Comparison of ENCODE assay signal across 1 cellular context in the genomic region with DNA sequence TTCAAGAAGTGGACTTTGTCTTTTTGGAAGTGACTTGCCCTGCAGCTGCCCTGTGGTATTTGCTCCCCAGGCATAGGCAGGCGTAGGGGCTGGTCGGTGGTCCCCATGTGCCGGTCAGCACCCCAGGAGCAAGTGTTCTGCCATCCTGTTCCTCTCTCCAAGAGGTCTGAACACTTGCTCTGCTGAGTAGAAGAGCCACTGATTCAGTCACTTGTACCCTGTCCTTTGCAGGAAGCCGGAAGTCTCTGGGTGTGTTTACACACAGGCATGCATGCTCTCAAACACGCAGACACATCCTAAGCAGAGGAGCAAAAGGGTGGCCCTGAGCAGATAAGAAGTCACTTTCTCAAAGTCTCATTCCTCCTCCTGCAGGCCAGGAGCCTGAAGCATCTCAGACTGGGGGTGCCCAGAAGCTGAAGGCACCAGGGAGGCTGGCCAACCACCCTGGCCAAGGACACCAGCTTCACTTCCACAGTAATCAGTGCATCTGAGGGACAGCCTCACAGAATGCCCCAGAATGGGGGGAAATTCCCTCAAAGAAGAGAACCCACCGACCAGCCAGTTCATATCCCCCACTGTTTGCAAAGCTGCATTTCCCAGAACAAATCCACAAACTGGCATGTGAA.
TF ChIP-seq lines count a peak whose summit lies in the region.

No MANE protein-coding gene starts in this region.

TF ChIP-seq in HepG2, 621 proteins besides CTCF, POLR2A, EP300 and RAD21 (continued from another document and continues in another):
- TF ChIP-seq, protein P1, sequence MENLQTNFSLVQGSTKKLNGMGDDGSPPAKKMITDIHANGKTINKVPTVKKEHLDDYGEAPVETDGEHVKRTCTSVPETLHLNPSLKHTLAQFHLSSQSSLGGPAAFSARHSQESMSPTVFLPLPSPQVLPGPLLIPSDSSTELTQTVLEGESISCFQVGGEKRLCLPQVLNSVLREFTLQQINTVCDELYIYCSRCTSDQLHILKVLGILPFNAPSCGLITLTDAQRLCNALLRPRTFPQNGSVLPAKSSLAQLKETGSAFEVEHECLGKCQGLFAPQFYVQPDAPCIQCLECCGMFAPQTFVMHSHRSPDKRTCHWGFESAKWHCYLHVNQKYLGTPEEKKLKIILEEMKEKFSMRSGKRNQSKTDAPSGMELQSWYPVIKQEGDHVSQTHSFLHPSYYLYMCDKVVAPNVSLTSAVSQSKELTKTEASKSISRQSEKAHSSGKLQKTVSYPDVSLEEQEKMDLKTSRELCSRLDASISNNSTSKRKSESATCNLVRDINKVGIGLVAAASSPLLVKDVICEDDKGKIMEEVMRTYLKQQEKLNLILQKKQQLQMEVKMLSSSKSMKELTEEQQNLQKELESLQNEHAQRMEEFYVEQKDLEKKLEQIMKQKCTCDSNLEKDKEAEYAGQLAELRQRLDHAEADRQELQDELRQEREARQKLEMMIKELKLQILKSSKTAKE (CRISPR knock-in tag; IDR thresholded peaks at IDR 0.05; ENCODE audit: borderline replicate concordance), result 0 out of 2 replicates have a peak, but pooled peaks have one; percentile 4
- TF ChIP-seq ZNF558 (CRISPR knock-in tag; IDR thresholded peaks at IDR 0.05; ENCODE audit: borderline replicate concordance) (no peak), NFE2 (CRISPR knock-in tag; IDR thresholded peaks at IDR 0.05) (no peak), TEAD3 (CRISPR knock-in tag; optimal IDR thresholded peaks at IDR 0.05; ENCODE audit: borderline replicate concordance) (peak; percentile 59), ZNF572 (CRISPR knock-in tag; IDR thresholded peaks at IDR 0.05) (no peak), ZNF749 (CRISPR knock-in tag; IDR thresholded peaks at IDR 0.05; ENCODE audit: borderline replicate concordance) (no peak), FOXA1 (IDR thresholded peaks at IDR 0.05) (no peak), FOXA1 (CRISPR knock-in tag; IDR thresholded peaks at IDR 0.05) (0 out of 2 replicates have a peak, but pooled peaks have one; percentile 21), SPEN (CRISPR knock-in tag; IDR thresholded peaks at IDR 0.05; ENCODE audit: low read depth) (peak; percentile 31; the same call in 1 of the 2 replicates), ELF1 (CRISPR knock-in tag; IDR thresholded peaks at IDR 0.05) (peak; percentile 82), CREB1 (IDR thresholded peaks at IDR 0.05) (no peak), CREB1 (CRISPR knock-in tag; IDR thresholded peaks at IDR 0.05) (no peak), ATF7-NPFF (CRISPR knock-in tag; IDR thresholded peaks at IDR 0.05; ENCODE audit: low read depth) (peak; percentile 36; the same call in 1 of the 2 replicates), SP2 (CRISPR knock-in tag; IDR thresholded peaks at IDR 0.05) (no peak), GABPA (IDR thresholded peaks at IDR 0.05; ENCODE audit: low read depth, low read length) (peak; percentile 21; the same call in 1 of the 2 replicates), GABPA (CRISPR knock-in tag; IDR thresholded peaks at IDR 0.05; ENCODE audit: low read depth) (peak; percentile 85), ZNF383 (CRISPR knock-in tag; IDR thresholded peaks at IDR 0.05; ENCODE audit: borderline replicate concordance) (no peak), ZBTB38 (CRISPR knock-in tag; IDR thresholded peaks at IDR 0.05) (0 out of 2 replicates have a peak, but pooled peaks have one; percentile 33), ERF (CRISPR knock-in tag; IDR thresholded peaks at IDR 0.05) (peak; percentile 50; the same call in 1 of the 2 replicates), FOXP1 (IDR thresholded peaks at IDR 0.05) (no peak), FOXP1 (CRISPR knock-in tag; IDR thresholded peaks at IDR 0.05) (0 out of 2 replicates have a peak, but pooled peaks have one; percentile 26), MIXL1 (CRISPR knock-in tag; IDR thresholded peaks at IDR 0.05) (no peak), ETV5 (CRISPR knock-in tag; IDR thresholded peaks at IDR 0.05; ENCODE audit: borderline replicate concordance) (peak; percentile 92; the same call in 1 of the 2 replicates), FOSL2 (CRISPR knock-in tag; IDR thresholded peaks at IDR 0.05) (0 out of 2 replicates have a peak, but pooled peaks have one; percentile 43), HMG20A (CRISPR knock-in tag; IDR thresholded peaks at IDR 0.05; ENCODE audit: borderline replicate concordance) (peak; percentile 40; the same call in 1 of the 2 replicates), MAFK (conservative IDR thresholded peaks at IDR 0.05 in 1 of 2, IDR thresholded peaks at IDR 0.05 in 1 of 2; ENCODE audit: low read length in 2 of 2) (no peak), PAX8 (CRISPR knock-in tag; IDR thresholded peaks at IDR 0.05; ENCODE audit: borderline replicate concordance) (no peak), SRSF1 (optimal IDR thresholded peaks at IDR 0.05; ENCODE audit: low read depth, low read length) (no peak), FOXK1 (CRISPR knock-in tag; IDR thresholded peaks at IDR 0.05; ENCODE audit: borderline replicate concordance, low read depth) (0 out of 2 replicates have a peak, but pooled peaks have one; percentile 25), SAP130 (CRISPR knock-in tag; IDR thresholded peaks at IDR 0.05; ENCODE audit: low read depth) (peak; percentile 62), IRF2 (CRISPR knock-in tag; IDR thresholded peaks at IDR 0.05) (0 out of 2 replicates have a peak, but pooled peaks have one; percentile 30), SALL1 (CRISPR knock-in tag; IDR thresholded peaks at IDR 0.05) (peak; percentile 35; the same call in 1 of the 2 replicates), KAT8 (CRISPR knock-in tag; IDR thresholded peaks at IDR 0.05) (peak; percentile 57)
- TF ChIP-seq, protein P2, sequence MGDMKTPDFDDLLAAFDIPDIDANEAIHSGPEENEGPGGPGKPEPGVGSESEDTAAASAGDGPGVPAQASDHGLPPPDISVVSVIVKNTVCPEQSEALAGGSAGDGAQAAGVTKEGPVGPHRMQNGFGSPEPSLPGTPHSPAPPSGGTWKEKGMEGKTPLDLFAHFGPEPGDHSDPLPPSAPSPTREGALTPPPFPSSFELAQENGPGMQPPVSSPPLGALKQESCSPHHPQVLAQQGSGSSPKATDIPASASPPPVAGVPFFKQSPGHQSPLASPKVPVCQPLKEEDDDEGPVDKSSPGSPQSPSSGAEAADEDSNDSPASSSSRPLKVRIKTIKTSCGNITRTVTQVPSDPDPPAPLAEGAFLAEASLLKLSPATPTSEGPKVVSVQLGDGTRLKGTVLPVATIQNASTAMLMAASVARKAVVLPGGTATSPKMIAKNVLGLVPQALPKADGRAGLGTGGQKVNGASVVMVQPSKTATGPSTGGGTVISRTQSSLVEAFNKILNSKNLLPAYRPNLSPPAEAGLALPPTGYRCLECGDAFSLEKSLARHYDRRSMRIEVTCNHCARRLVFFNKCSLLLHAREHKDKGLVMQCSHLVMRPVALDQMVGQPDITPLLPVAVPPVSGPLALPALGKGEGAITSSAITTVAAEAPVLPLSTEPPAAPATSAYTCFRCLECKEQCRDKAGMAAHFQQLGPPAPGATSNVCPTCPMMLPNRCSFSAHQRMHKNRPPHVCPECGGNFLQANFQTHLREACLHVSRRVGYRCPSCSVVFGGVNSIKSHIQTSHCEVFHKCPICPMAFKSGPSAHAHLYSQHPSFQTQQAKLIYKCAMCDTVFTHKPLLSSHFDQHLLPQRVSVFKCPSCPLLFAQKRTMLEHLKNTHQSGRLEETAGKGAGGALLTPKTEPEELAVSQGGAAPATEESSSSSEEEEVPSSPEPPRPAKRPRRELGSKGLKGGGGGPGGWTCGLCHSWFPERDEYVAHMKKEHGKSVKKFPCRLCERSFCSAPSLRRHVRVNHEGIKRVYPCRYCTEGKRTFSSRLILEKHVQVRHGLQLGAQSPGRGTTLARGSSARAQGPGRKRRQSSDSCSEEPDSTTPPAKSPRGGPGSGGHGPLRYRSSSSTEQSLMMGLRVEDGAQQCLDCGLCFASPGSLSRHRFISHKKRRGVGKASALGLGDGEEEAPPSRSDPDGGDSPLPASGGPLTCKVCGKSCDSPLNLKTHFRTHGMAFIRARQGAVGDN (CRISPR knock-in tag; IDR thresholded peaks at IDR 0.05), result peak; percentile 51
- TF ChIP-seq, protein P3, sequence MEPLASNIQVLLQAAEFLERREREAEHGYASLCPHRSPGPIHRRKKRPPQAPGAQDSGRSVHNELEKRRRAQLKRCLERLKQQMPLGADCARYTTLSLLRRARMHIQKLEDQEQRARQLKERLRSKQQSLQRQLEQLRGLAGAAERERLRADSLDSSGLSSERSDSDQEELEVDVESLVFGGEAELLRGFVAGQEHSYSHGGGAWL (CRISPR knock-in tag; IDR thresholded peaks at IDR 0.05), result no peak
- TF ChIP-seq, protein P4, sequence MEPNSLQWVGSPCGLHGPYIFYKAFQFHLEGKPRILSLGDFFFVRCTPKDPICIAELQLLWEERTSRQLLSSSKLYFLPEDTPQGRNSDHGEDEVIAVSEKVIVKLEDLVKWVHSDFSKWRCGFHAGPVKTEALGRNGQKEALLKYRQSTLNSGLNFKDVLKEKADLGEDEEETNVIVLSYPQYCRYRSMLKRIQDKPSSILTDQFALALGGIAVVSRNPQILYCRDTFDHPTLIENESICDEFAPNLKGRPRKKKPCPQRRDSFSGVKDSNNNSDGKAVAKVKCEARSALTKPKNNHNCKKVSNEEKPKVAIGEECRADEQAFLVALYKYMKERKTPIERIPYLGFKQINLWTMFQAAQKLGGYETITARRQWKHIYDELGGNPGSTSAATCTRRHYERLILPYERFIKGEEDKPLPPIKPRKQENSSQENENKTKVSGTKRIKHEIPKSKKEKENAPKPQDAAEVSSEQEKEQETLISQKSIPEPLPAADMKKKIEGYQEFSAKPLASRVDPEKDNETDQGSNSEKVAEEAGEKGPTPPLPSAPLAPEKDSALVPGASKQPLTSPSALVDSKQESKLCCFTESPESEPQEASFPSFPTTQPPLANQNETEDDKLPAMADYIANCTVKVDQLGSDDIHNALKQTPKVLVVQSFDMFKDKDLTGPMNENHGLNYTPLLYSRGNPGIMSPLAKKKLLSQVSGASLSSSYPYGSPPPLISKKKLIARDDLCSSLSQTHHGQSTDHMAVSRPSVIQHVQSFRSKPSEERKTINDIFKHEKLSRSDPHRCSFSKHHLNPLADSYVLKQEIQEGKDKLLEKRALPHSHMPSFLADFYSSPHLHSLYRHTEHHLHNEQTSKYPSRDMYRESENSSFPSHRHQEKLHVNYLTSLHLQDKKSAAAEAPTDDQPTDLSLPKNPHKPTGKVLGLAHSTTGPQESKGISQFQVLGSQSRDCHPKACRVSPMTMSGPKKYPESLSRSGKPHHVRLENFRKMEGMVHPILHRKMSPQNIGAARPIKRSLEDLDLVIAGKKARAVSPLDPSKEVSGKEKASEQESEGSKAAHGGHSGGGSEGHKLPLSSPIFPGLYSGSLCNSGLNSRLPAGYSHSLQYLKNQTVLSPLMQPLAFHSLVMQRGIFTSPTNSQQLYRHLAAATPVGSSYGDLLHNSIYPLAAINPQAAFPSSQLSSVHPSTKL (CRISPR knock-in tag; IDR thresholded peaks at IDR 0.05), result peak; percentile 60
- TF ChIP-seq, protein P5, sequence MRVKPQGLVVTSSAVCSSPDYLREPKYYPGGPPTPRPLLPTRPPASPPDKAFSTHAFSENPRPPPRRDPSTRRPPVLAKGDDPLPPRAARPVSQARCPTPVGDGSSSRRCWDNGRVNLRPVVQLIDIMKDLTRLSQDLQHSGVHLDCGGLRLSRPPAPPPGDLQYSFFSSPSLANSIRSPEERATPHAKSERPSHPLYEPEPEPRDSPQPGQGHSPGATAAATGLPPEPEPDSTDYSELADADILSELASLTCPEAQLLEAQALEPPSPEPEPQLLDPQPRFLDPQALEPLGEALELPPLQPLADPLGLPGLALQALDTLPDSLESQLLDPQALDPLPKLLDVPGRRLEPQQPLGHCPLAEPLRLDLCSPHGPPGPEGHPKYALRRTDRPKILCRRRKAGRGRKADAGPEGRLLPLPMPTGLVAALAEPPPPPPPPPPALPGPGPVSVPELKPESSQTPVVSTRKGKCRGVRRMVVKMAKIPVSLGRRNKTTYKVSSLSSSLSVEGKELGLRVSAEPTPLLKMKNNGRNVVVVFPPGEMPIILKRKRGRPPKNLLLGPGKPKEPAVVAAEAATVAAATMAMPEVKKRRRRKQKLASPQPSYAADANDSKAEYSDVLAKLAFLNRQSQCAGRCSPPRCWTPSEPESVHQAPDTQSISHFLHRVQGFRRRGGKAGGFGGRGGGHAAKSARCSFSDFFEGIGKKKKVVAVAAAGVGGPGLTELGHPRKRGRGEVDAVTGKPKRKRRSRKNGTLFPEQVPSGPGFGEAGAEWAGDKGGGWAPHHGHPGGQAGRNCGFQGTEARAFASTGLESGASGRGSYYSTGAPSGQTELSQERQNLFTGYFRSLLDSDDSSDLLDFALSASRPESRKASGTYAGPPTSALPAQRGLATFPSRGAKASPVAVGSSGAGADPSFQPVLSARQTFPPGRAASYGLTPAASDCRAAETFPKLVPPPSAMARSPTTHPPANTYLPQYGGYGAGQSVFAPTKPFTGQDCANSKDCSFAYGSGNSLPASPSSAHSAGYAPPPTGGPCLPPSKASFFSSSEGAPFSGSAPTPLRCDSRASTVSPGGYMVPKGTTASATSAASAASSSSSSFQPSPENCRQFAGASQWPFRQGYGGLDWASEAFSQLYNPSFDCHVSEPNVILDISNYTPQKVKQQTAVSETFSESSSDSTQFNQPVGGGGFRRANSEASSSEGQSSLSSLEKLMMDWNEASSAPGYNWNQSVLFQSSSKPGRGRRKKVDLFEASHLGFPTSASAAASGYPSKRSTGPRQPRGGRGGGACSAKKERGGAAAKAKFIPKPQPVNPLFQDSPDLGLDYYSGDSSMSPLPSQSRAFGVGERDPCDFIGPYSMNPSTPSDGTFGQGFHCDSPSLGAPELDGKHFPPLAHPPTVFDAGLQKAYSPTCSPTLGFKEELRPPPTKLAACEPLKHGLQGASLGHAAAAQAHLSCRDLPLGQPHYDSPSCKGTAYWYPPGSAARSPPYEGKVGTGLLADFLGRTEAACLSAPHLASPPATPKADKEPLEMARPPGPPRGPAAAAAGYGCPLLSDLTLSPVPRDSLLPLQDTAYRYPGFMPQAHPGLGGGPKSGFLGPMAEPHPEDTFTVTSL (CRISPR knock-in tag; IDR thresholded peaks at IDR 0.05; ENCODE audit: borderline replicate concordance), result peak; percentile 47; the same call in 1 of the 2 replicates
- TF ChIP-seq, protein P6, sequence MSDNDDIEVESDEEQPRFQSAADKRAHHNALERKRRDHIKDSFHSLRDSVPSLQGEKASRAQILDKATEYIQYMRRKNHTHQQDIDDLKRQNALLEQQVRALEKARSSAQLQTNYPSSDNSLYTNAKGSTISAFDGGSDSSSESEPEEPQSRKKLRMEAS (IDR thresholded peaks at IDR 0.05), result peak; percentile 25; the same call in 1 of the 2 replicates
- TF ChIP-seq, protein P7, sequence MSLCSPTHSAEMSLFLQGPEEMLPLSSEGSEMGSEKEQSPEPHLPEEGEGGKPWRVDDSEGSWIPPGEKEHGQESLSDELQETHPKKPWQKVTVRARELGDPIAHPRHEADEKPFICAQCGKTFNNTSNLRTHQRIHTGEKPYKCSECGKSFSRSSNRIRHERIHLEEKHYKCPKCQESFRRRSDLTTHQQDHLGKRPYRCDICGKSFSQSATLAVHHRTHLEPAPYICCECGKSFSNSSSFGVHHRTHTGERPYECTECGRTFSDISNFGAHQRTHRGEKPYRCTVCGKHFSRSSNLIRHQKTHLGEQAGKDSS (CRISPR knock-in tag; IDR thresholded peaks at IDR 0.05; ENCODE audit: borderline replicate concordance, low read depth), result peak; percentile 33; the same call in 1 of the 2 replicates
- TF ChIP-seq, protein P8, sequence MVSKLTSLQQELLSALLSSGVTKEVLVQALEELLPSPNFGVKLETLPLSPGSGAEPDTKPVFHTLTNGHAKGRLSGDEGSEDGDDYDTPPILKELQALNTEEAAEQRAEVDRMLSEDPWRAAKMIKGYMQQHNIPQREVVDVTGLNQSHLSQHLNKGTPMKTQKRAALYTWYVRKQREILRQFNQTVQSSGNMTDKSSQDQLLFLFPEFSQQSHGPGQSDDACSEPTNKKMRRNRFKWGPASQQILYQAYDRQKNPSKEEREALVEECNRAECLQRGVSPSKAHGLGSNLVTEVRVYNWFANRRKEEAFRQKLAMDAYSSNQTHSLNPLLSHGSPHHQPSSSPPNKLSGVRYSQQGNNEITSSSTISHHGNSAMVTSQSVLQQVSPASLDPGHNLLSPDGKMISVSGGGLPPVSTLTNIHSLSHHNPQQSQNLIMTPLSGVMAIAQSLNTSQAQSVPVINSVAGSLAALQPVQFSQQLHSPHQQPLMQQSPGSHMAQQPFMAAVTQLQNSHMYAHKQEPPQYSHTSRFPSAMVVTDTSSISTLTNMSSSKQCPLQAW (CRISPR knock-in tag; IDR thresholded peaks at IDR 0.05), result peak; percentile 64
